1 cellular context compared by ENCODE assay signal in the genomic region with DNA sequence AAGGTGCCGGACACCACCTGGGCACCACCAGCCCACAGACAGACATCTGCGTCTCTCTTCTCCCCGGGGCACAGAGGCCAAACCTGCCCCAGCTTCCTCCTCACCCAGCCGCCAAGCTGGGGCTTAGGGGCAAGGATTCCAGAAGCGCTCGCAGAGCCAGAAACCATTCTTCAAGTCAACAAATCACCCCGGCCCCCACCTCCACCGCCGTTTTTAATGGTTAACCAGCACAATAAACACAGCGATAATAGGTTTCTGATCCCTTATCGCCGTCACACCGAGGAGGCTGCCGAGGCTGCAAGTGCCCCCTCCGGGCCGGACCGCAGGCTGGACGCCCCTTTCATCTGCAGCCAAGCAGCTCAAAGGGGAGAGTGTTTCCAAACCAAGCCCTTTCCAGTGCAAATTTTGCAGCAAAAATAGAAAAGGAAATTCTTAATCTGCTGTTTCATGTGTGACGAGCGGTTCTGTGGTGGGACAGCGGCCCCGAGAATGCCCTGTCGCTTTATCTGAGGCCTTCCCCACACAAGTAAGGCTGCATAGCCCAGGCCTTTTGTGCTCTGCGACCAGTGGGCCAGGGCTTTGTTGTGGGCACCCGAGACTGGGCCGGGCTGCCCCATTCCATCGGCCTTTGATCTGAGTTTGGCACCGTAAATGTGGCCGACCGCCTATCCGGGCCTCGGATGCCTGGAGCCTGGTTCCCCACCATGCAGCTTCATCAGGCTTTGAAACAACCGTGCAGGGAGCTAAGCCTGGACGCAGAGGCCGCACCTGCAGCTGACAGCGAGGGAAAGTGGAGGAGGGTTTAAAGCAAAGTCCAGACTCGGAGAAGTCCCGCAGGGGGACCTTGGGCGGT.
A peak's percentile ranks its signal among the peaks of the same experiment; 100 is the strongest.
TF ChIP-seq lines count a peak whose summit lies in the region.

No MANE protein-coding gene starts in this region.

TF ChIP-seq in HepG2, 621 proteins besides CTCF, POLR2A, EP300 and RAD21 (continued from another document and continues in another):
- TF ChIP-seq ZNF281 (CRISPR knock-in tag; IDR thresholded peaks at IDR 0.05; ENCODE audit: borderline replicate concordance) (no peak), HHEX (CRISPR knock-in tag; IDR thresholded peaks at IDR 0.05) (no peak), ZNF639 (CRISPR knock-in tag; conservative IDR thresholded peaks at IDR 0.05) (peak; percentile 23; the same call in 1 of the 2 replicates), ZMYM2 (CRISPR knock-in tag; IDR thresholded peaks at IDR 0.05) (no peak), ZNF264 (CRISPR knock-in tag; IDR thresholded peaks at IDR 0.05) (0 out of 2 replicates have a peak, but pooled peaks have one; percentile 34), ZNF501 (CRISPR knock-in tag; IDR thresholded peaks at IDR 0.05) (peak; percentile 50; the same call in 1 of the 2 replicates), CHD4 (IDR thresholded peaks at IDR 0.05; ENCODE audit: borderline replicate concordance, low read length) (no peak), SRSF1 (optimal IDR thresholded peaks at IDR 0.05; ENCODE audit: low read depth, low read length) (peak; percentile 67), ZNF775 (CRISPR knock-in tag; IDR thresholded peaks at IDR 0.05; ENCODE audit: borderline replicate concordance) (no peak), ZNF747 (CRISPR knock-in tag; IDR thresholded peaks at IDR 0.05; ENCODE audit: borderline replicate concordance) (no peak), KLF9 (CRISPR knock-in tag; IDR thresholded peaks at IDR 0.05; ENCODE audit: low read depth) (no peak), WIZ (CRISPR knock-in tag; IDR thresholded peaks at IDR 0.05) (0 out of 2 replicates have a peak, but pooled peaks have one; percentile 55), ZNF34 (CRISPR knock-in tag; IDR thresholded peaks at IDR 0.05; ENCODE audit: borderline replicate concordance) (no peak), AHR (CRISPR knock-in tag; IDR thresholded peaks at IDR 0.05) (no peak), ZKSCAN5 (CRISPR knock-in tag; IDR thresholded peaks at IDR 0.05) (no peak), HNRNPL (IDR thresholded peaks at IDR 0.05; ENCODE audit: low read depth, low read length) (peak; percentile 90), MATR3 (CRISPR knock-in tag; IDR thresholded peaks at IDR 0.05) (no peak), CENPX (CRISPR knock-in tag; IDR thresholded peaks at IDR 0.05) (no peak), MXD1 (CRISPR knock-in tag; IDR thresholded peaks at IDR 0.05) (no peak; the same call in 1 of the 2 replicates), MIER3 (CRISPR knock-in tag; IDR thresholded peaks at IDR 0.05; ENCODE audit: borderline replicate concordance) (no peak), KDM6A (CRISPR knock-in tag; IDR thresholded peaks at IDR 0.05; ENCODE audit: low read depth) (no peak), ZNF143 (CRISPR knock-in tag; IDR thresholded peaks at IDR 0.05) (peak; percentile 36; the same call in 1 of the 2 replicates), ZFP41 (CRISPR knock-in tag; IDR thresholded peaks at IDR 0.05; ENCODE audit: borderline replicate concordance) (no peak), SKI (IDR thresholded peaks at IDR 0.05; ENCODE audit: partially characterized antibody) (no peak), PHF21A (CRISPR knock-in tag; IDR thresholded peaks at IDR 0.05) (peak; percentile 91), PCBP1 (IDR thresholded peaks at IDR 0.05; ENCODE audit: borderline replicate concordance, low read depth, low read length) (no peak; the same call in 1 of the 2 replicates), MTF1 (CRISPR knock-in tag; IDR thresholded peaks at IDR 0.05) (no peak), BORCS8-MEF2B (CRISPR knock-in tag; IDR thresholded peaks at IDR 0.05) (no peak), ZNF792 (CRISPR knock-in tag; IDR thresholded peaks at IDR 0.05) (peak; percentile 53; the same call in 1 of the 2 replicates), HOXD1 (CRISPR knock-in tag; IDR thresholded peaks at IDR 0.05) (0 out of 2 replicates have a peak, but pooled peaks have one; percentile 13), TEAD3 (CRISPR knock-in tag; optimal IDR thresholded peaks at IDR 0.05; ENCODE audit: borderline replicate concordance) (peak; percentile 13)
- TF ChIP-seq, protein P1, sequence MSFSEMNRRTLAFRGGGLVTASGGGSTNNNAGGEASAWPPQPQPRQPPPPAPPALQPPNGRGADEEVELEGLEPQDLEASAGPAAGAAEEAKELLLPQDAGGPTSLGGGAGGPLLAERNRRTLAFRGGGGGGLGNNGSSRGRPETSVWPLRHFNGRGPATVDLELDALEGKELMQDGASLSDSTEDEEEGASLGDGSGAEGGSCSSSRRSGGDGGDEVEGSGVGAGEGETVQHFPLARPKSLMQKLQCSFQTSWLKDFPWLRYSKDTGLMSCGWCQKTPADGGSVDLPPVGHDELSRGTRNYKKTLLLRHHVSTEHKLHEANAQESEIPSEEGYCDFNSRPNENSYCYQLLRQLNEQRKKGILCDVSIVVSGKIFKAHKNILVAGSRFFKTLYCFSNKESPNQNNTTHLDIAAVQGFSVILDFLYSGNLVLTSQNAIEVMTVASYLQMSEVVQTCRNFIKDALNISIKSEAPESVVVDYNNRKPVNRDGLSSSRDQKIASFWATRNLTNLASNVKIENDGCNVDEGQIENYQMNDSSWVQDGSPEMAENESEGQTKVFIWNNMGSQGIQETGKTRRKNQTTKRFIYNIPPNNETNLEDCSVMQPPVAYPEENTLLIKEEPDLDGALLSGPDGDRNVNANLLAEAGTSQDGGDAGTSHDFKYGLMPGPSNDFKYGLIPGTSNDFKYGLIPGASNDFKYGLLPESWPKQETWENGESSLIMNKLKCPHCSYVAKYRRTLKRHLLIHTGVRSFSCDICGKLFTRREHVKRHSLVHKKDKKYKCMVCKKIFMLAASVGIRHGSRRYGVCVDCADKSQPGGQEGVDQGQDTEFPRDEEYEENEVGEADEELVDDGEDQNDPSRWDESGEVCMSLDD (CRISPR knock-in tag; IDR thresholded peaks at IDR 0.05; ENCODE audit: borderline replicate concordance), result no peak
- TF ChIP-seq, protein P2, sequence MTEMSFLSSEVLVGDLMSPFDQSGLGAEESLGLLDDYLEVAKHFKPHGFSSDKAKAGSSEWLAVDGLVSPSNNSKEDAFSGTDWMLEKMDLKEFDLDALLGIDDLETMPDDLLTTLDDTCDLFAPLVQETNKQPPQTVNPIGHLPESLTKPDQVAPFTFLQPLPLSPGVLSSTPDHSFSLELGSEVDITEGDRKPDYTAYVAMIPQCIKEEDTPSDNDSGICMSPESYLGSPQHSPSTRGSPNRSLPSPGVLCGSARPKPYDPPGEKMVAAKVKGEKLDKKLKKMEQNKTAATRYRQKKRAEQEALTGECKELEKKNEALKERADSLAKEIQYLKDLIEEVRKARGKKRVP (CRISPR knock-in tag; IDR thresholded peaks at IDR 0.05), result no peak
- TF ChIP-seq, protein P3, sequence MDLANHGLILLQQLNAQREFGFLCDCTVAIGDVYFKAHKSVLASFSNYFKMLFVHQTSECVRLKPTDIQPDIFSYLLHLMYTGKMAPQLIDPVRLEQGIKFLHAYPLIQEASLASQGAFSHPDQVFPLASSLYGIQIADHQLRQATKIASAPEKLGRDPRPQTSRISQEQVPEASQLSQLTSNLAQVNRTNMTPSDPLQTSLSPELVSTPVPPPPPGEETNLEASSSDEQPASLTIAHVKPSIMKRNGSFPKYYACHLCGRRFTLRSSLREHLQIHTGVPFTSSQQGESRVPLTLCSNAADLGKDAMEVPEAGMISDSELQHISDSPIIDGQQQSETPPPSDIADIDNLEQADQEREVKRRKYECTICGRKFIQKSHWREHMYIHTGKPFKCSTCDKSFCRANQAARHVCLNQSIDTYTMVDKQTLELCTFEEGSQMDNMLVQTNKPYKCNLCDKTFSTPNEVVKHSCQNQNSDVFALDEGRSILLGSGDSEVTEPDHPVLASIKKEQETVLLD (CRISPR knock-in tag; IDR thresholded peaks at IDR 0.05; ENCODE audit: low read depth), result no peak
- TF ChIP-seq, protein P4, sequence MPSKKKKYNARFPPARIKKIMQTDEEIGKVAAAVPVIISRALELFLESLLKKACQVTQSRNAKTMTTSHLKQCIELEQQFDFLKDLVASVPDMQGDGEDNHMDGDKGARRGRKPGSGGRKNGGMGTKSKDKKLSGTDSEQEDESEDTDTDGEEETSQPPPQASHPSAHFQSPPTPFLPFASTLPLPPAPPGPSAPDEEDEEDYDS (CRISPR knock-in tag; IDR thresholded peaks at IDR 0.05), result peak; percentile 56
- TF ChIP-seq, protein P5, sequence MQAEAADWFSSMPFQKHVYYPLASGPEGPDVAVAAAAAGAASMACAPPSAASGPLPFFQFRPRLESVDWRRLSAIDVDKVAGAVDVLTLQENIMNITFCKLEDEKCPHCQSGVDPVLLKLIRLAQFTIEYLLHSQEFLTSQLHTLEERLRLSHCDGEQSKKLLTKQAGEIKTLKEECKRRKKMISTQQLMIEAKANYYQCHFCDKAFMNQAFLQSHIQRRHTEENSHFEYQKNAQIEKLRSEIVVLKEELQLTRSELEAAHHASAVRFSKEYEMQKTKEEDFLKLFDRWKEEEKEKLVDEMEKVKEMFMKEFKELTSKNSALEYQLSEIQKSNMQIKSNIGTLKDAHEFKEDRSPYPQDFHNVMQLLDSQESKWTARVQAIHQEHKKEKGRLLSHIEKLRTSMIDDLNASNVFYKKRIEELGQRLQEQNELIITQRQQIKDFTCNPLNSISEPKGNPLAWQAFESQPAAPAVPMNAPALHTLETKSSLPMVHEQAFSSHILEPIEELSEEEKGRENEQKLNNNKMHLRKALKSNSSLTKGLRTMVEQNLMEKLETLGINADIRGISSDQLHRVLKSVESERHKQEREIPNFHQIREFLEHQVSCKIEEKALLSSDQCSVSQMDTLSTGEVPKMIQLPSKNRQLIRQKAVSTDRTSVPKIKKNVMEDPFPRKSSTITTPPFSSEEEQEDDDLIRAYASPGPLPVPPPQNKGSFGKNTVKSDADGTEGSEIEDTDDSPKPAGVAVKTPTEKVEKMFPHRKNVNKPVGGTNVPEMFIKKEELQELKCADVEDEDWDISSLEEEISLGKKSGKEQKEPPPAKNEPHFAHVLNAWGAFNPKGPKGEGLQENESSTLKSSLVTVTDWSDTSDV (CRISPR knock-in tag; IDR thresholded peaks at IDR 0.05), result no peak
- TF ChIP-seq, protein P6, sequence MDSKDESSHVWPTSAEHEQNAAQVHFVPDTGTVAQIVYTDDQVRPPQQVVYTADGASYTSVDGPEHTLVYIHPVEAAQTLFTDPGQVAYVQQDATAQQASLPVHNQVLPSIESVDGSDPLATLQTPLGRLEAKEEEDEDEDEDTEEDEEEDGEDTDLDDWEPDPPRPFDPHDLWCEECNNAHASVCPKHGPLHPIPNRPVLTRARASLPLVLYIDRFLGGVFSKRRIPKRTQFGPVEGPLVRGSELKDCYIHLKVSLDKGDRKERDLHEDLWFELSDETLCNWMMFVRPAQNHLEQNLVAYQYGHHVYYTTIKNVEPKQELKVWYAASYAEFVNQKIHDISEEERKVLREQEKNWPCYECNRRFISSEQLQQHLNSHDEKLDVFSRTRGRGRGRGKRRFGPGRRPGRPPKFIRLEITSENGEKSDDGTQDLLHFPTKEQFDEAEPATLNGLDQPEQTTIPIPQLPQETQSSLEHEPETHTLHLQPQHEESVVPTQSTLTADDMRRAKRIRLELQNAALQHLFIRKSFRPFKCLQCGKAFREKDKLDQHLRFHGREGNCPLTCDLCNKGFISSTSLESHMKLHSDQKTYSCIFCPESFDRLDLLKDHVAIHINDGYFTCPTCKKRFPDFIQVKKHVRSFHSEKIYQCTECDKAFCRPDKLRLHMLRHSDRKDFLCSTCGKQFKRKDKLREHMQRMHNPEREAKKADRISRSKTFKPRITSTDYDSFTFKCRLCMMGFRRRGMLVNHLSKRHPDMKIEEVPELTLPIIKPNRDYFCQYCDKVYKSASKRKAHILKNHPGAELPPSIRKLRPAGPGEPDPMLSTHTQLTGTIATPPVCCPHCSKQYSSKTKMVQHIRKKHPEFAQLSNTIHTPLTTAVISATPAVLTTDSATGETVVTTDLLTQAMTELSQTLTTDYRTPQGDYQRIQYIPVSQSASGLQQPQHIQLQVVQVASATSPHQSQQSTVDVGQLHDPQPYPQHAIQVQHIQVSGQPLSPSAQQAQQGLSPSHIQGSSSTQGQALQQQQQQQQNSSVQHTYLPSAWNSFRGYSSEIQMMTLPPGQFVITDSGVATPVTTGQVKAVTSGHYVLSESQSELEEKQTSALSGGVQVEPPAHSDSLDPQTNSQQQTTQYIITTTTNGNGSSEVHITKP (CRISPR knock-in tag; IDR thresholded peaks at IDR 0.05; ENCODE audit: low read depth), result no peak
- TF ChIP-seq, protein P7, sequence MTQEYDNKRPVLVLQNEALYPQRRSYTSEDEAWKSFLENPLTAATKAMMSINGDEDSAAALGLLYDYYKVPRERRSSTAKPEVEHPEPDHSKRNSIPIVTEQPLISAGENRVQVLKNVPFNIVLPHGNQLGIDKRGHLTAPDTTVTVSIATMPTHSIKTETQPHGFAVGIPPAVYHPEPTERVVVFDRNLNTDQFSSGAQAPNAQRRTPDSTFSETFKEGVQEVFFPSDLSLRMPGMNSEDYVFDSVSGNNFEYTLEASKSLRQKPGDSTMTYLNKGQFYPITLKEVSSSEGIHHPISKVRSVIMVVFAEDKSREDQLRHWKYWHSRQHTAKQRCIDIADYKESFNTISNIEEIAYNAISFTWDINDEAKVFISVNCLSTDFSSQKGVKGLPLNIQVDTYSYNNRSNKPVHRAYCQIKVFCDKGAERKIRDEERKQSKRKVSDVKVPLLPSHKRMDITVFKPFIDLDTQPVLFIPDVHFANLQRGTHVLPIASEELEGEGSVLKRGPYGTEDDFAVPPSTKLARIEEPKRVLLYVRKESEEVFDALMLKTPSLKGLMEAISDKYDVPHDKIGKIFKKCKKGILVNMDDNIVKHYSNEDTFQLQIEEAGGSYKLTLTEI (CRISPR knock-in tag; conservative IDR thresholded peaks at IDR 0.05), result no peak
